ENCODE assay signal across 8 cellular contexts in genomic region chr3:184748219-184749135, GRCh38. TPM values are rescaled to one million over a fixed set of nuclear protein-coding genes. Genes with fewer than 3 reads are reported as not detected.
A peak's percentile ranks its signal among the peaks of the same experiment; 100 is the strongest.
DNase-seq lines count a peak whose midpoint lies in the region; ATAC-seq and TF ChIP-seq lines count a peak whose summit lies in the region.

No MANE protein-coding gene starts in this region.

- POLR2A ChIA-PET in activated CD4-positive, alpha-beta memory T cell treated with anti-CD3 and anti-CD28 coated beads for 36 hours (lab: Charles Lee): no interaction called here
- POLR2A ChIA-PET in activated CD4-positive, alpha-beta memory T cell treated with anti-CD3 and anti-CD28 coated beads, Interleukin-2, amount 10 ng/mL, durations not matched to agents 7 days and 5 days (lab: Charles Lee): no interaction called here

- H3K9me3 Mint-ChIP-seq in activated CD4-positive, alpha-beta memory T cell treated with anti-CD3 and anti-CD28 coated beads for 36 hours: no peaks in the 10 kb centered on the region
- H3K9me3 Mint-ChIP-seq in activated CD4-positive, alpha-beta memory T cell treated with anti-CD3 and anti-CD28 coated beads, Interleukin-2, amount 10 ng/mL, durations not matched to agents 7 days and 5 days: no peaks in the 10 kb centered on the region

- H3K4me3 Mint-ChIP-seq in activated CD4-positive, alpha-beta memory T cell treated with anti-CD3 and anti-CD28 coated beads for 36 hours: no peak overlapping the region
- no peak overlapping the region for H3K4me3 Mint-ChIP-seq in activated CD4-positive, alpha-beta memory T cell treated with anti-CD3 and anti-CD28 coated beads, Interleukin-2, amount 10 ng/mL, durations not matched to agents 7 days and 5 days

- peak; percentile 28 for DNase-seq in activated CD4-positive, alpha-beta memory T cell treated with anti-CD3 and anti-CD28 coated beads for 36 hours
- DNase-seq in activated CD4-positive, alpha-beta memory T cell treated with anti-CD3 and anti-CD28 coated beads, Interleukin-2, amount 10 ng/mL, durations not matched to agents 7 days and 5 days: no peak
- DNase-seq in HT-29 (ENCODE audit: low spot score) (peak; percentile 71), left colon (no peak), SKM-1 (lab: John Stamatoyannopoulos, UW; ENCODE audit: unreplicated experiment) (no peak), NCI-H226 (no peak)

- H3K4me1 Mint-ChIP-seq in activated CD4-positive, alpha-beta memory T cell treated with anti-CD3 and anti-CD28 coated beads for 36 hours (ENCODE audit: low read depth): peaks cover 9% of the 10 kb centered on the region
- H3K4me1 Mint-ChIP-seq in activated CD4-positive, alpha-beta memory T cell treated with anti-CD3 and anti-CD28 coated beads, Interleukin-2, amount 10 ng/mL, durations not matched to agents 7 days and 5 days: peaks cover 9% of the 10 kb centered on the region

- H3K27me3 Mint-ChIP-seq in activated CD4-positive, alpha-beta memory T cell treated with anti-CD3 and anti-CD28 coated beads for 36 hours: peaks cover 12% of the 10 kb centered on the region
- peaks cover 1% of the 10 kb centered on the region for H3K27me3 Mint-ChIP-seq in activated CD4-positive, alpha-beta memory T cell treated with anti-CD3 and anti-CD28 coated beads, Interleukin-2, amount 10 ng/mL, durations not matched to agents 7 days and 5 days

- peak; percentile 87 for ATAC-seq in SK-N-SH treated with all-trans-retinoic acid at 6 μM for 48 hours
- peak; percentile 79 for ATAC-seq in left colon
- no peak for ATAC-seq in HG03378 (IDR thresholded peaks at IDR 0.05; ENCODE audit: unreplicated experiment)

- CTCF ChIA-PET in activated CD4-positive, alpha-beta memory T cell treated with anti-CD3 and anti-CD28 coated beads for 36 hours (lab: Charles Lee): interaction anchor here (0.5 to 4.2 kb wide), 2 partner anchors 187 to 779 kb away, joined by 3 to 20 read pairs; partner anchors contain the start of gene EPHB3
- CTCF ChIA-PET in activated CD4-positive, alpha-beta memory T cell treated with anti-CD3 and anti-CD28 coated beads, Interleukin-2, amount 10 ng/mL, durations not matched to agents 7 days and 5 days (lab: Charles Lee): interaction anchor here (0.7 to 1.2 kb wide), 3 partner anchors 8 to 336 kb away, joined by 3 read pairs; no protein-coding TSS in a partner anchor

- intact Hi-C loops in activated CD4-positive, alpha-beta memory T cell treated with anti-CD3 and anti-CD28 coated beads for 36 hours (cut with micrococcal nuclease): no loop called here
- intact Hi-C loops in left colon (cut with DNase I, micrococcal nuclease): no loop called here

- no peaks in the 10 kb centered on the region for H3K36me3 Mint-ChIP-seq in activated CD4-positive, alpha-beta memory T cell treated with anti-CD3 and anti-CD28 coated beads for 36 hours
- H3K36me3 Mint-ChIP-seq in activated CD4-positive, alpha-beta memory T cell treated with anti-CD3 and anti-CD28 coated beads, Interleukin-2, amount 10 ng/mL, durations not matched to agents 7 days and 5 days (ENCODE audit: low read depth): no peaks in the 10 kb centered on the region

- H3K27ac Mint-ChIP-seq in activated CD4-positive, alpha-beta memory T cell treated with anti-CD3 and anti-CD28 coated beads for 36 hours: peak overlapping the region; percentile 38
- H3K27ac Mint-ChIP-seq in activated CD4-positive, alpha-beta memory T cell treated with anti-CD3 and anti-CD28 coated beads, Interleukin-2, amount 10 ng/mL, durations not matched to agents 7 days and 5 days: no peak overlapping the region

TF ChIP-seq in SK-N-SH treated with all-trans-retinoic acid at 6 μM for 48 hours, 23 proteins besides CTCF, POLR2A, EP300 and RAD21 (continues in another document):
- no peak for TF ChIP-seq ESRRG (CRISPR knock-in tag; IDR thresholded peaks at IDR 0.05)
- TF ChIP-seq ZNF8 (CRISPR knock-in tag; IDR thresholded peaks at IDR 0.05): no peak
- TF ChIP-seq ZNF565 (CRISPR knock-in tag; conservative IDR thresholded peaks at IDR 0.05; ENCODE audit: low read depth): no peak
- no peak for TF ChIP-seq POU6F1 (CRISPR knock-in tag; IDR thresholded peaks at IDR 0.05; ENCODE audit: borderline replicate concordance, low read depth)
- TF ChIP-seq OSR1 (CRISPR knock-in tag; IDR thresholded peaks at IDR 0.05): no peak
- no peak for TF ChIP-seq CSDC2 (CRISPR knock-in tag; IDR thresholded peaks at IDR 0.05)
- TF ChIP-seq, protein P1, sequence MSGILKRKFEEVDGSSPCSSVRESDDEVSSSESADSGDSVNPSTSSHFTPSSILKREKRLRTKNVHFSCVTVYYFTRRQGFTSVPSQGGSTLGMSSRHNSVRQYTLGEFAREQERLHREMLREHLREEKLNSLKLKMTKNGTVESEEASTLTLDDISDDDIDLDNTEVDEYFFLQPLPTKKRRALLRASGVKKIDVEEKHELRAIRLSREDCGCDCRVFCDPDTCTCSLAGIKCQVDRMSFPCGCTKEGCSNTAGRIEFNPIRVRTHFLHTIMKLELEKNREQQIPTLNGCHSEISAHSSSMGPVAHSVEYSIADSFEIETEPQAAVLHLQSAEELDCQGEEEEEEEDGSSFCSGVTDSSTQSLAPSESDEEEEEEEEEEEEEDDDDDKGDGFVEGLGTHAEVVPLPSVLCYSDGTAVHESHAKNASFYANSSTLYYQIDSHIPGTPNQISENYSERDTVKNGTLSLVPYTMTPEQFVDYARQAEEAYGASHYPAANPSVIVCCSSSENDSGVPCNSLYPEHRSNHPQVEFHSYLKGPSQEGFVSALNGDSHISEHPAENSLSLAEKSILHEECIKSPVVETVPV (CRISPR knock-in tag; IDR thresholded peaks at IDR 0.05): no peak
- TF ChIP-seq ZNF70 (CRISPR knock-in tag; IDR thresholded peaks at IDR 0.05): no peak
- no peak for TF ChIP-seq ZFP30 (CRISPR knock-in tag; IDR thresholded peaks at IDR 0.05)
- TF ChIP-seq PATZ1 (CRISPR knock-in tag; IDR thresholded peaks at IDR 0.05; ENCODE audit: borderline replicate concordance): no peak
- TF ChIP-seq ARNTL (CRISPR knock-in tag; IDR thresholded peaks at IDR 0.05; ENCODE audit: borderline replicate concordance, low read depth): no peak
- TF ChIP-seq TOX (CRISPR knock-in tag; IDR thresholded peaks at IDR 0.05; ENCODE audit: borderline replicate concordance): no peak
- TF ChIP-seq SNAI2 (CRISPR knock-in tag; IDR thresholded peaks at IDR 0.05): no peak
- TF ChIP-seq TCF4 (CRISPR knock-in tag; IDR thresholded peaks at IDR 0.05; ENCODE audit: borderline replicate concordance): no peak
- TF ChIP-seq, protein P2, sequence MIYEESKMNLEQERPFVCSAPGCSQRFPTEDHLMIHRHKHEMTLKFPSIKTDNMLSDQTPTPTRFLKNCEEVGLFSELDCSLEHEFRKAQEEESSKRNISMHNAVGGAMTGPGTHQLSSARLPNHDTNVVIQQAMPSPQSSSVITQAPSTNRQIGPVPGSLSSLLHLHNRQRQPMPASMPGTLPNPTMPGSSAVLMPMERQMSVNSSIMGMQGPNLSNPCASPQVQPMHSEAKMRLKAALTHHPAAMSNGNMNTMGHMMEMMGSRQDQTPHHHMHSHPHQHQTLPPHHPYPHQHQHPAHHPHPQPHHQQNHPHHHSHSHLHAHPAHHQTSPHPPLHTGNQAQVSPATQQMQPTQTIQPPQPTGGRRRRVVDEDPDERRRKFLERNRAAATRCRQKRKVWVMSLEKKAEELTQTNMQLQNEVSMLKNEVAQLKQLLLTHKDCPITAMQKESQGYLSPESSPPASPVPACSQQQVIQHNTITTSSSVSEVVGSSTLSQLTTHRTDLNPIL (CRISPR knock-in tag; IDR thresholded peaks at IDR 0.05; ENCODE audit: low read depth): no peak
- TF ChIP-seq BACH2 (CRISPR knock-in tag; IDR thresholded peaks at IDR 0.05; ENCODE audit: borderline replicate concordance): no peak

RNA-seq across cellular contexts. Expression of gene MAGEF1, which starts 36.6 kb away (rescaled TPM):
- total RNA-seq in activated CD4-positive, alpha-beta memory T cell treated with anti-CD3 and anti-CD28 coated beads for 36 hours: 10 to 100 TPM; 20.6 to 22.5 TPM
- 1 to 10 TPM; 5.3 to 5.8 TPM for total RNA-seq in activated CD4-positive, alpha-beta memory T cell treated with anti-CD3 and anti-CD28 coated beads, Interleukin-2, amount 10 ng/mL, durations not matched to agents 7 days and 5 days
- total RNA-seq in HT-29 (2014; rRNA removed; shearing (Covaris generic)): 30.9 and 33.8 TPM in 2 replicates
- 10 to 100 TPM; 21.0 to 25.4 TPM for total RNA-seq in left colon

Comparison
In these comparisons a context has a peak if more than half of its experiments do, and no peak if none do; other contexts are left out.
1. DNase-seq: peak in activated CD4-positive, alpha-beta memory T cell treated with anti-CD3 and anti-CD28 coated beads for 36 hours (single experiment) and HT-29 (single experiment); none in activated CD4-positive, alpha-beta memory T cell treated with anti-CD3 and anti-CD28 coated beads, Interleukin-2, amount 10 ng/mL, durations not matched to agents 7 days and 5 days (single experiment), left colon (0 of 2), SKM-1 (single experiment) and NCI-H226 (single experiment).